Comparison of ENCODE assay signal across 7 cellular contexts in genomic region chrX:71282514-71283408, GRCh38. TPM values are rescaled to one million over a fixed set of nuclear protein-coding genes. Genes with fewer than 3 reads are reported as not detected.
A peak's percentile ranks its signal among the peaks of the same experiment; 100 is the strongest.
DNase-seq lines count a peak whose midpoint lies in the region; ATAC-seq lines count a peak whose summit lies in the region.

No MANE protein-coding gene starts in this region.

- CTCF ChIA-PET in activated naive CD4-positive, alpha-beta T cell treated with anti-CD3 and anti-CD28 coated beads, Interleukin-2, amount 10 ng/mL, durations not matched to agents 7 days and 5 days (lab: Charles Lee), result interaction anchor here (0.7 to 1.2 kb wide), 2 partner anchors 28 to 60 kb away, joined by 3 to 6 read pairs; partner anchors contain the start of gene ZMYM3

- peak overlapping the region; percentile 80 for H3K4me2 ChIP-seq in skeletal muscle satellite cell (ENCODE audit: low read length)

- H3K4me3 Mint-ChIP-seq in activated naive CD4-positive, alpha-beta T cell treated with anti-CD3 and anti-CD28 coated beads, Interleukin-2, amount 10 ng/mL, durations not matched to agents 7 days and 5 days, result peak overlapping the region; percentile 95

- peaks cover 15% of the 10 kb centered on the region for H3K36me3 Mint-ChIP-seq in activated naive CD4-positive, alpha-beta T cell treated with anti-CD3 and anti-CD28 coated beads, Interleukin-2, amount 10 ng/mL, durations not matched to agents 7 days and 5 days

- H3K9ac ChIP-seq in skeletal muscle satellite cell (ENCODE audit: low read depth, low read length), result peak overlapping the region; percentile 97

- ATAC-seq in GM18519 (IDR thresholded peaks at IDR 0.05; ENCODE audit: low FRiP score, unreplicated experiment) (peak; percentile 24), HG02610 (IDR thresholded peaks at IDR 0.05; ENCODE audit: unreplicated experiment) (peak; percentile 26), left cardiac atrium (peak; percentile 78 to 82)

- peaks cover 4% of the 10 kb centered on the region for H3K27me3 Mint-ChIP-seq in activated naive CD4-positive, alpha-beta T cell treated with anti-CD3 and anti-CD28 coated beads, Interleukin-2, amount 10 ng/mL, durations not matched to agents 7 days and 5 days

- peak; percentile 28 for DNase-seq in NCI-H774 (lab: John Stamatoyannopoulos, UW)
- peak; percentile 62 for DNase-seq in activated naive CD4-positive, alpha-beta T cell treated with anti-CD3 and anti-CD28 coated beads, Interleukin-2, amount 10 ng/mL, durations not matched to agents 7 days and 5 days
- DNase-seq in left cardiac atrium, result no peak
- DNase-seq in Ammon's horn (ENCODE audit: low spot score), result no peak

- H3K27me3 ChIP-seq in skeletal muscle satellite cell (ENCODE audit: control insufficient read depth, insufficient read depth, low read length), result no peaks in the 10 kb centered on the region

- no peaks in the 10 kb centered on the region for H3K9me3 ChIP-seq in skeletal muscle satellite cell (replicated peaks; ENCODE audit: low read length)

- H3K9me3 Mint-ChIP-seq in activated naive CD4-positive, alpha-beta T cell treated with anti-CD3 and anti-CD28 coated beads, Interleukin-2, amount 10 ng/mL, durations not matched to agents 7 days and 5 days, result no peaks in the 10 kb centered on the region

- intact Hi-C loops in left cardiac atrium (cut with DNase I), result no loop called here

- peak overlapping the region; percentile 99 for H3K27ac Mint-ChIP-seq in activated naive CD4-positive, alpha-beta T cell treated with anti-CD3 and anti-CD28 coated beads, Interleukin-2, amount 10 ng/mL, durations not matched to agents 7 days and 5 days

- peaks cover 9% of the 10 kb centered on the region for H3K36me3 ChIP-seq in skeletal muscle satellite cell (ENCODE audit: insufficient read depth, low read length)

- H3K4me1 ChIP-seq in skeletal muscle satellite cell (ENCODE audit: control insufficient read depth, insufficient read depth, low read length), result peaks cover 5% of the 10 kb centered on the region

- peak overlapping the region; percentile 71 for H3K4me3 ChIP-seq in skeletal muscle satellite cell (ENCODE audit: low read length)

- H3K4me1 Mint-ChIP-seq in activated naive CD4-positive, alpha-beta T cell treated with anti-CD3 and anti-CD28 coated beads, Interleukin-2, amount 10 ng/mL, durations not matched to agents 7 days and 5 days, result peaks cover 23% of the 10 kb centered on the region

RNA-seq across cellular contexts. Expression of gene NONO, which starts 0.7 kb away (rescaled TPM):
- 100 to 1,000 TPM in 1 of 2 donors, 10 to 100 TPM in 1; 99.7 to 130 TPM for total RNA-seq in left cardiac atrium
- 284 and 303 TPM in 2 replicates for total RNA-seq in skeletal muscle satellite cell (2012; rRNA removed)

RNA-seq across cellular contexts. Expression of gene ITGB1BP2, which starts 18.8 kb away (rescaled TPM):
- 100 to 1,000 TPM in 1 of 2 donors, 10 to 100 TPM in 1; 90.5 to 115 TPM for total RNA-seq in left cardiac atrium
- total RNA-seq in skeletal muscle satellite cell (2012; rRNA removed), result 2.3 and 3.3 TPM in 2 replicates

RNA-seq across cellular contexts. Expression of gene ZMYM3, which starts 28.8 kb away (rescaled TPM):
- total RNA-seq in left cardiac atrium, result 10 to 100 TPM; 11.9 to 13.6 TPM
- 9.9 and 10.5 TPM in 2 replicates for total RNA-seq in skeletal muscle satellite cell (2012; rRNA removed)

RNA-seq across cellular contexts. Expression of gene GJB1, which starts 59.7 kb away (rescaled TPM):
- total RNA-seq in left cardiac atrium, result not detected
- not detected in 2 replicates for total RNA-seq in skeletal muscle satellite cell (2012; rRNA removed)

Comparison
In these comparisons a context has a peak if more than half of its experiments do, and no peak if none do; other contexts are left out.
1. ATAC-seq: peak in every context shown above with its lines; median percentile 80 in left cardiac atrium; 26 in HG02610; 24 in GM18519.
2. DNase-seq: peak in NCI-H774 (single experiment) and activated naive CD4-positive, alpha-beta T cell treated with anti-CD3 and anti-CD28 coated beads, Interleukin-2, amount 10 ng/mL, durations not matched to agents 7 days and 5 days (single experiment); none in left cardiac atrium (single experiment) and Ammon's horn (single experiment).